25 cellular contexts compared by ENCODE assay signal in genomic region chr22:45760682-45761081, GRCh38.
"Had no signal": no experiment of that assay in that cellular context is flagged by ENCODE, and none has a peak within 500 bp of the region (broad histone marks: within the 10 kb centered on the region; RNA-seq: fewer than 3 reads in every experiment).

No MANE protein-coding gene starts in this region.

- H3K36me3 ChIP-seq: neutrophil, vagina had no signal

- ATAC-seq: foreskin keratinocyte; left cardiac atrium; left ventricle myocardium superior; mucosa of descending colon; naive thymus-derived CD8-positive, alpha-beta T cell; psoas muscle; sciatic nerve; stimulated activated naive B cell treated with anti-CD40 and anti-IgM and Interleukin-4, amounts not matched to agents 10 μg/mL and 1 μg/mL and 100 μg/mL, for 72 hours; stimulated activated naive CD8-positive, alpha-beta T cell treated with anti-CD3 and anti-CD28 coated beads, Interleukin-15, amount 100 ng/mL, for 72 hours; upper lobe of right lung had no signal

- H3K27ac ChIP-seq: hepatocyte, neutrophil, psoas muscle, spleen, testis, tibial nerve, upper lobe of right lung, vagina had no signal

- DNase-seq: dermis blood vessel endothelial cell; erythroblast; foreskin keratinocyte; head of caudate nucleus; kidney; left cardiac atrium; left ventricle myocardium superior; mucosa of descending colon; naive thymus-derived CD8-positive, alpha-beta T cell; psoas muscle; retina; spleen; stimulated activated CD4-positive, alpha-beta T cell treated with anti-CD3 and anti-CD28 coated beads, Interleukin-15, amount 100 ng/mL, for 24 hours; stimulated activated CD4-positive, alpha-beta T cell treated with anti-CD3 and anti-CD28 coated beads, Interleukin-1b, Interleukin-23, amount 100 ng/mL, for 48 hours; stimulated activated CD4-positive, alpha-beta T cell treated with anti-CD3 and anti-CD28 coated beads, Interleukin-4, amount 100 ng/mL, for 4 hours; stimulated activated naive B cell treated with anti-CD40 and anti-IgM and Interleukin-4, amounts not matched to agents 10 μg/mL and 1 μg/mL and 100 μg/mL, for 72 hours; stimulated activated naive CD8-positive, alpha-beta T cell treated with anti-CD3 and anti-CD28 coated beads, Interleukin-15, amount 100 ng/mL, for 72 hours; testis; upper lobe of right lung had no signal

- H2AFZ ChIP-seq: hepatocyte had no signal

- H3K9me3 ChIP-seq: mucosa of descending colon, neutrophil, psoas muscle, spleen, testis, tibial nerve, upper lobe of right lung, vagina had no signal

- H3K27me3 ChIP-seq: foreskin keratinocyte, hepatocyte, neutrophil, spleen, testis, tibial nerve, upper lobe of right lung, vagina had no signal

- H3K4me3 ChIP-seq: hepatocyte, lung, mucosa of descending colon, psoas muscle, spleen, testis, tibial nerve, upper lobe of right lung, vagina had no signal

- H3K4me2 ChIP-seq: hepatocyte had no signal
